Comparison of ENCODE assay signal across 18 cellular contexts in genomic region chr13:64591981-64592380, GRCh38.
DNase-seq lines count a peak whose midpoint lies in the region; ATAC-seq and TF ChIP-seq lines count a peak whose summit lies in the region.
"Had no signal": no experiment of that assay in that cellular context is flagged by ENCODE, and none has a peak within 500 bp of the region (broad histone marks: within the 10 kb centered on the region; RNA-seq: fewer than 3 reads in every experiment).

No MANE protein-coding gene starts in this region.

- H3K9ac ChIP-seq in PC-3 (ENCODE audit: low read length): no peak overlapping the region

- H3K27me3 ChIP-seq in PC-3 (ENCODE audit: low read length): no peaks in the 10 kb centered on the region
- H3K27me3 ChIP-seq: heart right ventricle, stomach had no signal

- H3K4me2 ChIP-seq in PC-3 (ENCODE audit: low read length): no peak overlapping the region
- H3K4me2 ChIP-seq: GM23338 had no signal

- H3K27ac ChIP-seq in PC-3 (ENCODE audit: low read length): no peak overlapping the region
- H3K27ac ChIP-seq: heart right ventricle, stomach had no signal

- no peaks in the 10 kb centered on the region for H3K79me2 ChIP-seq in PC-3 (ENCODE audit: low read length)

- no peaks in the 10 kb centered on the region for H3K9me3 ChIP-seq in PC-3 (ENCODE audit: low read length)
- H3K9me3 ChIP-seq: stomach had no signal

- H3K4me3 ChIP-seq in PC-3 (ENCODE audit: low read length) (no peak overlapping the region), skeletal muscle cell (ENCODE audit: low read depth, low read length) (no peak overlapping the region)
- H3K4me3 ChIP-seq: GM23338, heart right ventricle, stomach had no signal

- DNase-seq in NCI-H82 (lab: John Stamatoyannopoulos, UW) (peak; percentile 6), NCI-H82 treated with DMSO at 0.1 percent for 48 hours (lab: John Stamatoyannopoulos, UW; ENCODE audit: unreplicated experiment) (no peak), PC-3 (peak; percentile 22), dedifferentiated amniotic fluid mesenchymal stem cell (ENCODE audit: extremely low spot score) (peak; percentile 17), skeletal muscle cell (ENCODE audit: low read depth) (peak; percentile 22), GM10266 (ENCODE audit: extremely low spot score) (no peak), hippocampal formation (lab: John Stamatoyannopoulos, UW) (no peak)
- DNase-seq: 8988T; CD4-positive, alpha-beta T cell; heart right ventricle; kidney glomerular epithelial cell; NCI-H2081 treated with DMSO at 0.1 percent for 48 hours; NCI-H524 treated with DMSO at 0.1 percent for 48 hours; retina; stomach had no signal

- ATAC-seq in PC-3 (no peak), HG02970 (IDR thresholded peaks at IDR 0.05; ENCODE audit: low FRiP score, unreplicated experiment) (no peak)
- ATAC-seq: activated T-helper 17 cell treated with anti-CD3 and anti-CD28 coated beads, Interleukin-2, amount 50 U/mL, for 72 hours; GM23338; heart right ventricle had no signal

- POLR2A ChIA-PET in PC-3 (lab: Charles Lee; ENCODE audit: unreplicated experiment): no interaction called here

- no peaks in the 10 kb centered on the region for H3K36me3 ChIP-seq in PC-3 (ENCODE audit: low read depth, low read length)
- H3K36me3 ChIP-seq: heart right ventricle, stomach had no signal

- H3K4me1 ChIP-seq in PC-3 (ENCODE audit: insufficient read depth, low read length): no peaks in the 10 kb centered on the region
- H3K4me1 ChIP-seq: heart right ventricle, stomach had no signal

- TF ChIP-seq CTCF in PC-3 (conservative IDR thresholded peaks at IDR 0.05; ENCODE audit: low read depth, low read length): no peak
- TF ChIP-seq CTCF in GM10266 (IDR thresholded peaks at IDR 0.05; ENCODE audit: control insufficient read depth, insufficient read depth, low read depth, missing control alignments): no peak

- intact Hi-C loops in PC-3 (cut with micrococcal nuclease): no loop called here

- no peaks in the 10 kb centered on the region for H3F3A ChIP-seq in PC-3 (ENCODE audit: low read length, unreplicated experiment)

- BruUV-seq in PC-3 (replicated peaks; lab: Mats Ljungman, UMichigan): no TSS peak

- CTCF ChIA-PET in PC-3 (lab: Charles Lee): no interaction called here

- no peaks in the 10 kb centered on the region for H3K9me2 ChIP-seq in PC-3 (replicated peaks; ENCODE audit: low read length)

- H2AFZ ChIP-seq in PC-3 (ENCODE audit: low read length): no peak overlapping the region
- H2AFZ ChIP-seq: GM23338 had no signal

- no peaks in the 10 kb centered on the region for H4K20me1 ChIP-seq in PC-3 (ENCODE audit: low read length)

Comparison
In these comparisons a context has a peak if more than half of its experiments do, and no peak if none do; other contexts are left out.
1. DNase-seq: peak in NCI-H82 (single experiment), PC-3 (single experiment), dedifferentiated amniotic fluid mesenchymal stem cell (single experiment) and skeletal muscle cell (single experiment); none in NCI-H82 treated with DMSO at 0.1 percent for 48 hours (single experiment), GM10266 (single experiment) and hippocampal formation (0 of 2).